Comparison of ENCODE assay signal across 10 cellular contexts in the genomic region with DNA sequence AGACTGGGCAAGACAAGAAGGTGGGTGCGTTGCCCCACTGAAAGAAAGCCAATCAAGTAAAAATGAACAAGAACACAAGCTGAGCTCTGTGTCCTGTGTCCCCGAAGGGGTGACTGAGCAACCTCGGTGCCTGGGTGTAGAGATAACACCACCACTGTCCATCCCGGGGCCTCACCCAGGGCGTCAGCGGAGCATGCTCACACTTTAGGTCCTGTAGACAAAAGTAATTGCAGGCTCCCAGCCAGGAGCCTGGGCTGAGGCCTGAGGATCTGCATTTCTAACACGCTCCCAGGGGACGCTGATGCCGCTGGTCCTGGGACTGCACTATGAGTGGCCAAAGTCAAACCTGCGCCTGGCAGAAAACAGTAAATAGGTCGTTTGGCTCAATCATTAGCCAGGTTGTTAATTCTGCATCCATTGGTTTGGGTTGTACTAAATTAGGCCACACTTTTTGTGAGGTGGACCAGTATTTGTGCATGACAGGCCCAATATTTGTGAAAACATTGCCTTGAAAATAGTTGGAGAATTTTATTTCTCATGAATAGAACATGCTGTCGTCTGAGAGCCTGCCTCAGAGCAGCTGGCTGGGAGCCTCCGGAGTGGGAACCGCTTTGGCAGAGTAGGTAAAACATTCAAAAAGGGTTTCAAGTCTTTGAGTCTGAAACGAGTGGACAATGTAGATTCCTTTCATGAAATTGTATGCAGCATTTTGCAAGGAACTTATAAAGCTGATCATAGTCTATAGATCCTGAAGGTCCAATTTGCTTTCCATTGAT. TPM values are rescaled to one million over a fixed set of nuclear protein-coding genes. Genes with fewer than 3 reads are reported as not detected.
A peak's percentile ranks its signal among the peaks of the same experiment; 100 is the strongest.
DNase-seq lines count a peak whose midpoint lies in the region; ATAC-seq and TF ChIP-seq lines count a peak whose summit lies in the region.
"Had no signal": no experiment of that assay in that cellular context is flagged by ENCODE, and none has a peak within 500 bp of the region (broad histone marks: within the 10 kb centered on the region; RNA-seq: fewer than 3 reads in every experiment).

No MANE protein-coding gene starts in this region.

- H2AK5ac ChIP-seq in trophoblast cell (ENCODE audit: low read length): no peak overlapping the region

- peaks cover 52% of the 10 kb centered on the region for H3K4me1 ChIP-seq in BLaER1
- H3K4me1 ChIP-seq in SJCRH30: peaks cover 8% of the 10 kb centered on the region
- peaks cover 19% of the 10 kb centered on the region for H3K4me1 ChIP-seq in foreskin keratinocyte
- peaks cover 3 to 10% of the 10 kb centered on the region in 2 experiments for H3K4me1 ChIP-seq in trophoblast cell (ENCODE audit: control insufficient read depth in 1 of 2, insufficient read depth in 2 of 2, low read length in 2 of 2)

- no peak overlapping the region for H3K23ac ChIP-seq in trophoblast cell (ENCODE audit: low read length)

- H3K9me3 ChIP-seq in BLaER1: peaks cover 15% of the 10 kb centered on the region; the same call in 1 of the 2 replicates
- H3K9me3 ChIP-seq in SJCRH30 (replicated peaks): no peaks in the 10 kb centered on the region
- no peaks in the 10 kb centered on the region for H3K9me3 ChIP-seq in trophoblast cell (ENCODE audit: insufficient read depth, low read depth, low read length)

- H4K20me1 ChIP-seq in BLaER1: peaks cover 66% of the 10 kb centered on the region

- no peak overlapping the region for H4K91ac ChIP-seq in trophoblast cell (ENCODE audit: low read depth, low read length)

- H4K12ac ChIP-seq in trophoblast cell (ENCODE audit: low read depth, low read length): no peak overlapping the region

- H3K79me1 ChIP-seq in trophoblast cell (ENCODE audit: low read length): no peaks in the 10 kb centered on the region

- no peak overlapping the region for H2BK120ac ChIP-seq in trophoblast cell (ENCODE audit: insufficient read depth, low read length, poor library complexity)

- peaks cover 22% of the 10 kb centered on the region for H3K36me3 ChIP-seq in BLaER1
- H3K36me3 ChIP-seq in SJCRH30: no peaks in the 10 kb centered on the region
- H3K36me3 ChIP-seq in trophoblast cell (ENCODE audit: control insufficient read depth in 1 of 2, insufficient read depth in 2 of 2, low read length in 2 of 2): peaks cover 0 to 1% of the 10 kb centered on the region in 2 experiments

- WGBS in trophoblast cell (ENCODE audit: extremely low coverage, insufficient coverage, insufficient read length): no CpG with 5 or more reads among the region's 15 CpGs

- no peaks in the 10 kb centered on the region for H3K27me3 ChIP-seq in BLaER1
- no peaks in the 10 kb centered on the region for H3K27me3 ChIP-seq in SJCRH30
- no peaks in the 10 kb centered on the region for H3K27me3 ChIP-seq in foreskin keratinocyte
- H3K27me3 ChIP-seq in trophoblast cell (ENCODE audit: insufficient read depth, low read length): no peaks in the 10 kb centered on the region

- peak overlapping the region; percentile 55 for H3K27ac ChIP-seq in BLaER1
- H3K27ac ChIP-seq in SJCRH30: peak overlapping the region; percentile 70
- H3K27ac ChIP-seq in foreskin keratinocyte: peak overlapping the region; percentile 65
- H3K27ac ChIP-seq in trophoblast cell (ENCODE audit: low read depth, low read length): no peak overlapping the region

- no peak for TF ChIP-seq CTCF in foreskin keratinocyte (conservative IDR thresholded peaks at IDR 0.05)

- H2BK12ac ChIP-seq in trophoblast cell (ENCODE audit: low read length): no peak overlapping the region

- H3K4me3 ChIP-seq in BLaER1: no peak overlapping the region
- peak overlapping the region; percentile 29 for H3K4me3 ChIP-seq in SJCRH30
- no peak overlapping the region for H3K4me3 ChIP-seq in trophoblast cell (ENCODE audit: low read depth, low read length)

- H3K9ac ChIP-seq in BLaER1: no peak overlapping the region
- no peak overlapping the region for H3K9ac ChIP-seq in trophoblast cell (ENCODE audit: low read length)

- H3K79me2 ChIP-seq in trophoblast cell (ENCODE audit: control insufficient read depth, insufficient read depth, low read length, poor library complexity): no peaks in the 10 kb centered on the region

- H4K8ac ChIP-seq in trophoblast cell (ENCODE audit: low read depth, low read length): no peak overlapping the region

- no peak overlapping the region for H2BK5ac ChIP-seq in trophoblast cell (ENCODE audit: low read depth, low read length, poor library complexity)

- H3K14ac ChIP-seq in trophoblast cell (ENCODE audit: low read length): no peak overlapping the region

- no peak overlapping the region for H2AFZ ChIP-seq in trophoblast cell (ENCODE audit: insufficient read depth, low read length, poor library complexity)

- H3K4ac ChIP-seq in trophoblast cell (ENCODE audit: low read depth, low read length): no peak overlapping the region

- H3K4me2 ChIP-seq in BLaER1: peak overlapping the region; percentile 43
- no peak overlapping the region for H3K4me2 ChIP-seq in trophoblast cell (ENCODE audit: low read length)

- no peak for ATAC-seq in foreskin keratinocyte
- ATAC-seq in GM18511 (IDR thresholded peaks at IDR 0.05; ENCODE audit: unreplicated experiment): no peak
- no peak for ATAC-seq in HG03432 (IDR thresholded peaks at IDR 0.05; ENCODE audit: unreplicated experiment)

- DNase-seq in SJCRH30 (peak; percentile 26 to 47), foreskin keratinocyte (no peak), trophoblast cell (no peak), NAMALWA (ENCODE audit: low spot score) (no peak), occipital lobe (lab: John Stamatoyannopoulos, UW) (no peak)
- DNase-seq: activated T-cell treated with anti-CD3 and anti-CD28 coated beads, Interleukin-2, amount 50 U/mL, for 24 hours had no signal

- peak overlapping the region; percentile 64 for H3K18ac ChIP-seq in trophoblast cell (ENCODE audit: low read length)

RNA-seq across cellular contexts. Expression of a gene that starts 38.3 kb away (rescaled TPM):
- total RNA-seq in SJCRH30 (2014; rRNA removed; shearing (Covaris generic)): 3.5 and 4.0 TPM in 2 replicates
- total RNA-seq in foreskin keratinocyte (1.8 and 4.3 TPM in 2 replicates), occipital lobe (4.2 TPM)
- polyA plus RNA-seq in foreskin keratinocyte: 0.31 and 0.87 TPM in 2 replicates
- 11.4 and 11.6 TPM in 2 replicates for polyA plus RNA-seq in trophoblast cell (2013)
- polyA plus RNA-seq: CD14-positive monocyte had no signal

Comparison
In these comparisons a context has a peak if more than half of its experiments do, and no peak if none do; other contexts are left out.
1. DNase-seq: peak in SJCRH30 (2 of 2); none in foreskin keratinocyte (0 of 2), trophoblast cell (0 of 2), NAMALWA (single experiment) and occipital lobe (single experiment).